ENCODE assay signal across 1 cellular context in the genomic region with DNA sequence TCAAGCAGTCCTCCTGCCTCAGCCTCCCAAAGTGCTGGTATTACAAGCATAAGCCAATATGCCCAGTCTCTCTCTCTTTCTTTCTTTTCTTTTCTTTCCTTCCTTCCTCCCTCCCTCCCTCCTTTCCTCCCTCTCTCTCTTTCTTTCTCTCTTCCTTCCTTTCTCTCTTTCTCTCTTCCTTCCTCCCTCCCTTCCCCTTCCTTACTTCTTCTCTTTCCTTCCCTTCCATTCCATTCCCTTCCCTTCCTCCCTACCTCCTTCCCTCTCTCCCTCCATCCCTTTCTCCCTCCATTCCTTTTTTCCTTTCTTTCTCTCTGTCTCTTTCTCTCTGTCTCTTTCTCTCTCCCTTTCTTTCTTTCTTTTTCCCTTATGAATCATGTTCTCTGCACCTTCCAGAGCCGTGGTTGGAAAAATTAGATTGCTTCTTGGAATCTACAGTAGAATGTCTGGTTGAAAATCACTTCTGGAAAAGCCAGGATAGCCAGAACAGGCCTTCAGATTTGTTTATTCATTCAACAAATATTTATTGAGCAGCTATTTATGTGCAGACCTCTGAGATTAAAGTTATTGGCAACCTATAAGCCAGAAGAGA.
A peak's percentile ranks its signal among the peaks of the same experiment; 100 is the strongest.
TF ChIP-seq lines count a peak whose summit lies in the region.

No MANE protein-coding gene starts in this region.

TF ChIP-seq in HepG2, 621 proteins besides CTCF, POLR2A, EP300 and RAD21 (continued from another document and continues in another):
- TF ChIP-seq, protein P1, sequence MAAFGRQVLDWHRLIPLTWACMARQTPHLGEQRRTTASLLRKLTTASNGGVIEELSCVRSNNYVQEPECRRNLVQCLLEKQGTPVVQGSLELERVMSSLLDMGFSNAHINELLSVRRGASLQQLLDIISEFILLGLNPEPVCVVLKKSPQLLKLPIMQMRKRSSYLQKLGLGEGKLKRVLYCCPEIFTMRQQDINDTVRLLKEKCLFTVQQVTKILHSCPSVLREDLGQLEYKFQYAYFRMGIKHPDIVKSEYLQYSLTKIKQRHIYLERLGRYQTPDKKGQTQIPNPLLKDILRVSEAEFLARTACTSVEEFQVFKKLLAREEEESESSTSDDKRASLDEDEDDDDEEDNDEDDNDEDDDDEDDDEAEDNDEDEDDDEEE (CRISPR knock-in tag; IDR thresholded peaks at IDR 0.05) = no peak
- no peak for TF ChIP-seq ZNF251 (CRISPR knock-in tag; IDR thresholded peaks at IDR 0.05)
- TF ChIP-seq HNRNPK (IDR thresholded peaks at IDR 0.05; ENCODE audit: low read depth, low read length, poor library complexity, severe bottlenecking) = peak; percentile 90
- peak; percentile 30 for TF ChIP-seq ZNF282 (IDR thresholded peaks at IDR 0.05; ENCODE audit: partially characterized antibody)
- no peak for TF ChIP-seq KDM5A (IDR thresholded peaks at IDR 0.05; ENCODE audit: borderline replicate concordance, low read length)
- peak; percentile 71; the same call in 1 of the 2 replicates for TF ChIP-seq ATM (IDR thresholded peaks at IDR 0.05; ENCODE audit: borderline replicate concordance)
- TF ChIP-seq HMGA1 (CRISPR knock-in tag; conservative IDR thresholded peaks at IDR 0.05) = no peak
- TF ChIP-seq, protein P2, sequence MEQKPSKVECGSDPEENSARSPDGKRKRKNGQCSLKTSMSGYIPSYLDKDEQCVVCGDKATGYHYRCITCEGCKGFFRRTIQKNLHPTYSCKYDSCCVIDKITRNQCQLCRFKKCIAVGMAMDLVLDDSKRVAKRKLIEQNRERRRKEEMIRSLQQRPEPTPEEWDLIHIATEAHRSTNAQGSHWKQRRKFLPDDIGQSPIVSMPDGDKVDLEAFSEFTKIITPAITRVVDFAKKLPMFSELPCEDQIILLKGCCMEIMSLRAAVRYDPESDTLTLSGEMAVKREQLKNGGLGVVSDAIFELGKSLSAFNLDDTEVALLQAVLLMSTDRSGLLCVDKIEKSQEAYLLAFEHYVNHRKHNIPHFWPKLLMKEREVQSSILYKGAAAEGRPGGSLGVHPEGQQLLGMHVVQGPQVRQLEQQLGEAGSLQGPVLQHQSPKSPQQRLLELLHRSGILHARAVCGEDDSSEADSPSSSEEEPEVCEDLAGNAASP (CRISPR knock-in tag; IDR thresholded peaks at IDR 0.05; ENCODE audit: borderline replicate concordance) = no peak
- TF ChIP-seq RELA (CRISPR knock-in tag; IDR thresholded peaks at IDR 0.05) = no peak
- TF ChIP-seq SOX6 (IDR thresholded peaks at IDR 0.05) = peak; percentile 98
- TF ChIP-seq SOX6 (CRISPR knock-in tag; IDR thresholded peaks at IDR 0.05) = no peak
- TF ChIP-seq, protein P3, sequence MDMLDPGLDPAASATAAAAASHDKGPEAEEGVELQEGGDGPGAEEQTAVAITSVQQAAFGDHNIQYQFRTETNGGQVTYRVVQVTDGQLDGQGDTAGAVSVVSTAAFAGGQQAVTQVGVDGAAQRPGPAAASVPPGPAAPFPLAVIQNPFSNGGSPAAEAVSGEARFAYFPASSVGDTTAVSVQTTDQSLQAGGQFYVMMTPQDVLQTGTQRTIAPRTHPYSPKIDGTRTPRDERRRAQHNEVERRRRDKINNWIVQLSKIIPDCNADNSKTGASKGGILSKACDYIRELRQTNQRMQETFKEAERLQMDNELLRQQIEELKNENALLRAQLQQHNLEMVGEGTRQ (IDR thresholded peaks at IDR 0.05; ENCODE audit: low read depth, low read length) = no peak
- TF ChIP-seq, protein P3 (CRISPR knock-in tag; IDR thresholded peaks at IDR 0.05; ENCODE audit: borderline replicate concordance) = no peak
- TF ChIP-seq, protein P4, sequence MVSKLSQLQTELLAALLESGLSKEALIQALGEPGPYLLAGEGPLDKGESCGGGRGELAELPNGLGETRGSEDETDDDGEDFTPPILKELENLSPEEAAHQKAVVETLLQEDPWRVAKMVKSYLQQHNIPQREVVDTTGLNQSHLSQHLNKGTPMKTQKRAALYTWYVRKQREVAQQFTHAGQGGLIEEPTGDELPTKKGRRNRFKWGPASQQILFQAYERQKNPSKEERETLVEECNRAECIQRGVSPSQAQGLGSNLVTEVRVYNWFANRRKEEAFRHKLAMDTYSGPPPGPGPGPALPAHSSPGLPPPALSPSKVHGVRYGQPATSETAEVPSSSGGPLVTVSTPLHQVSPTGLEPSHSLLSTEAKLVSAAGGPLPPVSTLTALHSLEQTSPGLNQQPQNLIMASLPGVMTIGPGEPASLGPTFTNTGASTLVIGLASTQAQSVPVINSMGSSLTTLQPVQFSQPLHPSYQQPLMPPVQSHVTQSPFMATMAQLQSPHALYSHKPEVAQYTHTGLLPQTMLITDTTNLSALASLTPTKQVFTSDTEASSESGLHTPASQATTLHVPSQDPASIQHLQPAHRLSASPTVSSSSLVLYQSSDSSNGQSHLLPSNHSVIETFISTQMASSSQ (IDR thresholded peaks at IDR 0.05; ENCODE audit: low read depth) = no peak
- TF ChIP-seq, protein P4 (CRISPR knock-in tag; IDR thresholded peaks at IDR 0.05; ENCODE audit: borderline replicate concordance) = no peak
- TF ChIP-seq, protein P5, sequence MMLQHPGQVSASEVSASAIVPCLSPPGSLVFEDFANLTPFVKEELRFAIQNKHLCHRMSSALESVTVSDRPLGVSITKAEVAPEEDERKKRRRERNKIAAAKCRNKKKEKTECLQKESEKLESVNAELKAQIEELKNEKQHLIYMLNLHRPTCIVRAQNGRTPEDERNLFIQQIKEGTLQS (CRISPR knock-in tag; IDR thresholded peaks at IDR 0.05) = no peak
- no peak for TF ChIP-seq RNF2 (conservative IDR thresholded peaks at IDR 0.05; ENCODE audit: low read depth)
- TF ChIP-seq, protein P6, sequence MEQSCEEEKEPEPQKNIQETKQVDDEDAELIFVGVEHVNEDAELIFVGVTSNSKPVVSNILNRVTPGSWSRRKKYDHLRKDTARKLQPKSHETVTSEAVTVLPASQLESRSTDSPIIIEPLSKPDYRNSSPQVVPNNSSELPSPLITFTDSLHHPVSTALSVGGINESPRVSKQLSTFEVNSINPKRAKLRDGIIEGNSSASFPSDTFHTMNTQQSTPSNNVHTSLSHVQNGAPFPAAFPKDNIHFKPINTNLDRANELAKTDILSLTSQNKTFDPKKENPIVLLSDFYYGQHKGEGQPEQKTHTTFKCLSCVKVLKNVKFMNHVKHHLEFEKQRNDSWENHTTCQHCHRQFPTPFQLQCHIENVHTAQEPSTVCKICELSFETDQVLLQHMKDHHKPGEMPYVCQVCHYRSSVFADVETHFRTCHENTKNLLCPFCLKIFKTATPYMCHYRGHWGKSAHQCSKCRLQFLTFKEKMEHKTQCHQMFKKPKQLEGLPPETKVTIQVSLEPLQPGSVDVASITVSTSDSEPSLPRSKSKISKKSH (CRISPR knock-in tag; IDR thresholded peaks at IDR 0.05; ENCODE audit: borderline replicate concordance) = no peak
- TF ChIP-seq NR2F6 (IDR thresholded peaks at IDR 0.05) = no peak
- TF ChIP-seq NR2F6 (CRISPR knock-in tag; IDR thresholded peaks at IDR 0.05) = no peak
- TF ChIP-seq KLF16 (CRISPR knock-in tag; IDR thresholded peaks at IDR 0.05) = no peak
- no peak for TF ChIP-seq ZFAT (CRISPR knock-in tag; conservative IDR thresholded peaks at IDR 0.05)
- TF ChIP-seq, protein P7, sequence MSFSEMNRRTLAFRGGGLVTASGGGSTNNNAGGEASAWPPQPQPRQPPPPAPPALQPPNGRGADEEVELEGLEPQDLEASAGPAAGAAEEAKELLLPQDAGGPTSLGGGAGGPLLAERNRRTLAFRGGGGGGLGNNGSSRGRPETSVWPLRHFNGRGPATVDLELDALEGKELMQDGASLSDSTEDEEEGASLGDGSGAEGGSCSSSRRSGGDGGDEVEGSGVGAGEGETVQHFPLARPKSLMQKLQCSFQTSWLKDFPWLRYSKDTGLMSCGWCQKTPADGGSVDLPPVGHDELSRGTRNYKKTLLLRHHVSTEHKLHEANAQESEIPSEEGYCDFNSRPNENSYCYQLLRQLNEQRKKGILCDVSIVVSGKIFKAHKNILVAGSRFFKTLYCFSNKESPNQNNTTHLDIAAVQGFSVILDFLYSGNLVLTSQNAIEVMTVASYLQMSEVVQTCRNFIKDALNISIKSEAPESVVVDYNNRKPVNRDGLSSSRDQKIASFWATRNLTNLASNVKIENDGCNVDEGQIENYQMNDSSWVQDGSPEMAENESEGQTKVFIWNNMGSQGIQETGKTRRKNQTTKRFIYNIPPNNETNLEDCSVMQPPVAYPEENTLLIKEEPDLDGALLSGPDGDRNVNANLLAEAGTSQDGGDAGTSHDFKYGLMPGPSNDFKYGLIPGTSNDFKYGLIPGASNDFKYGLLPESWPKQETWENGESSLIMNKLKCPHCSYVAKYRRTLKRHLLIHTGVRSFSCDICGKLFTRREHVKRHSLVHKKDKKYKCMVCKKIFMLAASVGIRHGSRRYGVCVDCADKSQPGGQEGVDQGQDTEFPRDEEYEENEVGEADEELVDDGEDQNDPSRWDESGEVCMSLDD (CRISPR knock-in tag; IDR thresholded peaks at IDR 0.05; ENCODE audit: borderline replicate concordance) = no peak
- no peak for TF ChIP-seq XRCC5 (optimal IDR thresholded peaks at IDR 0.05; ENCODE audit: low read length)
- 0 out of 2 replicates have a peak, but pooled peaks have one; percentile 16 for TF ChIP-seq JUNB (CRISPR knock-in tag; IDR thresholded peaks at IDR 0.05; ENCODE audit: borderline replicate concordance)
- peak; percentile 31; the same call in 1 of the 2 replicates for TF ChIP-seq LCORL (IDR thresholded peaks at IDR 0.05)
- TF ChIP-seq LCORL (CRISPR knock-in tag; IDR thresholded peaks at IDR 0.05) = no peak
- no peak for TF ChIP-seq ZNF383 (CRISPR knock-in tag; IDR thresholded peaks at IDR 0.05; ENCODE audit: borderline replicate concordance)
- peak; percentile 98 for TF ChIP-seq PCBP2 (optimal IDR thresholded peaks at IDR 0.05; ENCODE audit: low read depth, low read length, poor library complexity, severe bottlenecking)
- TF ChIP-seq AGO2 (optimal IDR thresholded peaks at IDR 0.05; ENCODE audit: low read depth, low read length) = no peak
- no peak for TF ChIP-seq NFE2 (CRISPR knock-in tag; IDR thresholded peaks at IDR 0.05)
- no peak for TF ChIP-seq NAIF1 (CRISPR knock-in tag; IDR thresholded peaks at IDR 0.05; ENCODE audit: borderline replicate concordance)
- TF ChIP-seq ZNF441 (CRISPR knock-in tag; IDR thresholded peaks at IDR 0.05; ENCODE audit: borderline replicate concordance) = no peak
- no peak for TF ChIP-seq ZFY (CRISPR knock-in tag; IDR thresholded peaks at IDR 0.05)
- no peak for TF ChIP-seq ZNF558 (CRISPR knock-in tag; IDR thresholded peaks at IDR 0.05; ENCODE audit: borderline replicate concordance)
- no peak for TF ChIP-seq KLF6 (CRISPR knock-in tag; IDR thresholded peaks at IDR 0.05)
- TF ChIP-seq, protein P8, sequence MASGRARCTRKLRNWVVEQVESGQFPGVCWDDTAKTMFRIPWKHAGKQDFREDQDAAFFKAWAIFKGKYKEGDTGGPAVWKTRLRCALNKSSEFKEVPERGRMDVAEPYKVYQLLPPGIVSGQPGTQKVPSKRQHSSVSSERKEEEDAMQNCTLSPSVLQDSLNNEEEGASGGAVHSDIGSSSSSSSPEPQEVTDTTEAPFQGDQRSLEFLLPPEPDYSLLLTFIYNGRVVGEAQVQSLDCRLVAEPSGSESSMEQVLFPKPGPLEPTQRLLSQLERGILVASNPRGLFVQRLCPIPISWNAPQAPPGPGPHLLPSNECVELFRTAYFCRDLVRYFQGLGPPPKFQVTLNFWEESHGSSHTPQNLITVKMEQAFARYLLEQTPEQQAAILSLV (CRISPR knock-in tag; IDR thresholded peaks at IDR 0.05; ENCODE audit: borderline replicate concordance) = no peak
- no peak for TF ChIP-seq ZNF230 (CRISPR knock-in tag; IDR thresholded peaks at IDR 0.05)
- no peak for TF ChIP-seq NCOR1 (IDR thresholded peaks at IDR 0.05; ENCODE audit: borderline replicate concordance, low read length)
- TF ChIP-seq, protein P9, sequence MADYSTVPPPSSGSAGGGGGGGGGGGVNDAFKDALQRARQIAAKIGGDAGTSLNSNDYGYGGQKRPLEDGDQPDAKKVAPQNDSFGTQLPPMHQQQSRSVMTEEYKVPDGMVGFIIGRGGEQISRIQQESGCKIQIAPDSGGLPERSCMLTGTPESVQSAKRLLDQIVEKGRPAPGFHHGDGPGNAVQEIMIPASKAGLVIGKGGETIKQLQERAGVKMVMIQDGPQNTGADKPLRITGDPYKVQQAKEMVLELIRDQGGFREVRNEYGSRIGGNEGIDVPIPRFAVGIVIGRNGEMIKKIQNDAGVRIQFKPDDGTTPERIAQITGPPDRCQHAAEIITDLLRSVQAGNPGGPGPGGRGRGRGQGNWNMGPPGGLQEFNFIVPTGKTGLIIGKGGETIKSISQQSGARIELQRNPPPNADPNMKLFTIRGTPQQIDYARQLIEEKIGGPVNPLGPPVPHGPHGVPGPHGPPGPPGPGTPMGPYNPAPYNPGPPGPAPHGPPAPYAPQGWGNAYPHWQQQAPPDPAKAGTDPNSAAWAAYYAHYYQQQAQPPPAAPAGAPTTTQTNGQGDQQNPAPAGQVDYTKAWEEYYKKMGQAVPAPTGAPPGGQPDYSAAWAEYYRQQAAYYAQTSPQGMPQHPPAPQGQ (CRISPR knock-in tag; IDR thresholded peaks at IDR 0.05; ENCODE audit: borderline replicate concordance) = no peak
- TF ChIP-seq, protein P10, sequence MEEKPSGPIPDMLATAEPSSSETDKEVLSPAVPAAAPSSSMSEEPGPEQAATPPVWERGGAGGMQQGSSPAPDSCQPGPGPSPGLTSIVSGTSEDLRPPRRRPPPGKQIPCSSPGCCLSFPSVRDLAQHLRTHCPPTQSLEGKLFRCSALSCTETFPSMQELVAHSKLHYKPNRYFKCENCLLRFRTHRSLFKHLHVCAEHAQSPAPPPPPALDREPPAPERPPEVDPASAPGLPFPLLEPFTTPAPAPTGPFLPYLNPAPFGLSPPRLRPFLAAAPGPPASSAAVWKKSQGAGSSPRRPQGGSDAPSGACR (CRISPR knock-in tag; IDR thresholded peaks at IDR 0.05) = no peak
- peak; percentile 96 for TF ChIP-seq NONO (IDR thresholded peaks at IDR 0.05)
- TF ChIP-seq NONO (CRISPR knock-in tag; conservative IDR thresholded peaks at IDR 0.05) = no peak
- no peak for TF ChIP-seq ZNF501 (CRISPR knock-in tag; IDR thresholded peaks at IDR 0.05)
